Comparison of ENCODE assay signal across 8 cellular contexts in the genomic region with DNA sequence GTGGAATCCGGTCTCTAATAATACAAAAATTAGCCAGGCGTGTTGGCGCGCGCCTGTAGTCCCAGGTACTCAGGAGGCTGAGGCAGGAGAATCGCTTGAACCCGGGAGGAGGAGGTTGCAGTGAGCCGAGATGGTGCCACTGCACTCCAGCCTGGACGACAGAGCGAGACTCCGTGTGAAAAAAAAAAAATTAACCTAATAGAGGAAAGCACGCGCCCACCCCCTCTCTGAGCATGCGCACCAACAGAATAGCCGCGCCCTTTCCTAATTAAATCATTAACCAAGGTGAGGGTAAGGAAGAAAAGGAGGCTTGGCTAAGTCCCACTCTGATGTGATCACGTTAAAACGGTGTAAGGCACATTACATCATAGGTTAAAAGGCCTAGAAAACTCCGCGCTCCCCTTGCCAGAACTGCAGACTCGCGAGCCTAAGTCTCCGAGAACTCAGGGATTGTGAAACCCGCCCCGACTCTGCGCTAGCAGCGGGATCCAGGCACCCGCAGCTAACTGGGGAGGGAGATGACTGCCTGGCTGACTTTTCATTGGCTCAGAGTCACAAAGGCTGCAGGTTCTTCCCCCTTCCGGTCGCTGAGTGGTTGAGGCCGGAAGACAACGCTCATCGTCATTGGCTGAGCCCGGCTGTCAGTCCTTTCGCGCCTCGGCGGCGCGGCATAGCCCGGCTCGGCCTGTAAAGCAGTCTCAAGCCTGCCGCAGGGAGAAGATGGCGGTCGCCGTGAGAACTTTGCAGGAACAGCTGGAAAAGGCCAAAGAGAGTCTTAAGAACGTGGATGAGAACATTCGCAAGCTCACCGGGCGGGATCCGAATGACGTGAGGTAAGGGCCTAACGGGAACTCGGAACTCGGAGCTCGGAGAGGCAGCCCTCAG. TPM values are rescaled to one million over a fixed set of nuclear protein-coding genes. Genes with fewer than 3 reads are reported as not detected.
DNase-seq lines count a peak whose midpoint lies in the region; ATAC-seq and TF ChIP-seq lines count a peak whose summit lies in the region.

A gene (plus strand): TSS at position 695 of the 885 bp plus-strand sequence. CDS start 26 bp downstream, at position 721.

- peak within 1 kb of the TSS; percentile 98 to 100 (median 98) for H3K4me3 Mint-ChIP-seq in IgD-negative memory B cell

- H3K4me3 ChIP-seq in epithelial cell of esophagus (ENCODE audit: low read length) (peak within 1 kb of the TSS; percentile 97), mononuclear cell (ENCODE audit: low read length) (peak within 1 kb of the TSS; percentile 97)

- DNase-seq in DMS 273 treated with DMSO at 0.1 percent for 48 hours (lab: John Stamatoyannopoulos, UW), result peak; percentile 98
- peak; percentile 91 for DNase-seq in OCI-M2 (lab: John Stamatoyannopoulos, UW; ENCODE audit: unreplicated experiment)
- peak; percentile 88 for DNase-seq in activated T-cell treated with anti-CD3 and anti-CD28 coated beads for 4 hours
- peak; percentile 100 for DNase-seq in epithelial cell of esophagus (ENCODE audit: low read depth)
- DNase-seq in stimulated activated CD8-positive, alpha-beta memory T cell treated with anti-CD3 and anti-CD28 coated beads, Interleukin-4, amount 100 ng/mL, for 1 hour (ENCODE audit: low read depth in 2 of 2, low spot score in 1 of 2), result peak; percentile 89 to 92

- peak within 1 kb of the TSS; percentile 98 to 99 (median 99) for H3K27ac Mint-ChIP-seq in IgD-negative memory B cell

- ATAC-seq in GM21529 (IDR thresholded peaks at IDR 0.05; ENCODE audit: unreplicated experiment), result peak; percentile 89

- H3K36me3 Mint-ChIP-seq in IgD-negative memory B cell, result peaks cover 2% of the 10 kb centered on the region

- no peaks in the 10 kb centered on the region for H3K9me3 ChIP-seq in mononuclear cell (ENCODE audit: low read depth, low read length)

- H3K9me3 Mint-ChIP-seq in IgD-negative memory B cell, result no peaks in the 10 kb centered on the region

- TF ChIP-seq CTCF in epithelial cell of esophagus (IDR thresholded peaks at IDR 0.05; ENCODE audit: insufficient read depth, low read depth, low read length, missing control alignments), result no peak

- H3K4me1 ChIP-seq in mononuclear cell (ENCODE audit: insufficient read depth, low read length), result peaks cover 29% of the 10 kb centered on the region

- peaks cover 11 to 22% (median 18%) of the 10 kb centered on the region in 3 donors for H3K4me1 Mint-ChIP-seq in IgD-negative memory B cell

- H3K27me3 Mint-ChIP-seq in IgD-negative memory B cell, result no peaks in the 10 kb centered on the region

- no peaks in the 10 kb centered on the region for H3K27me3 ChIP-seq in mononuclear cell (ENCODE audit: insufficient read depth, low read length)

RNA-seq across cellular contexts. Expression of the gene that starts here (rescaled TPM):
- polyA plus RNA-seq in IgD-negative memory B cell, result 36.3 TPM
- total RNA-seq in mononuclear cell, result 58.0 TPM

Comparison
In these comparisons a context has a peak if more than half of its experiments do, and no peak if none do; other contexts are left out.
1. Peak in every context shown above with its lines: DNase-seq, ATAC-seq and H3K4me3 ChIP-seq.